ENCODE assay signal across 20 cellular contexts in genomic region chr3:195188530-195188917, GRCh38.
DNase-seq lines count a peak whose midpoint lies in the region; ATAC-seq and TF ChIP-seq lines count a peak whose summit lies in the region.
"Had no signal": no experiment of that assay in that cellular context is flagged by ENCODE, and none has a peak within 500 bp of the region (broad histone marks: within the 10 kb centered on the region; RNA-seq: fewer than 3 reads in every experiment).

No MANE protein-coding gene starts in this region.

- H2AFZ ChIP-seq in HCT116 (ENCODE audit: low read depth, low read length, poor library complexity, severe bottlenecking) = no peak overlapping the region

- RAD21 ChIA-PET in HCT116 (lab: Charles Lee; ENCODE audit: low non-redundant PET in 1 of 2, low total read pairs in 2 of 2, uncharacterized antibody in 2 of 2, unreplicated experiment in 2 of 2) = no interaction called here

- CTCF ChIA-PET in HCT116 (lab: Charles Lee) = no interaction called here

- no peaks in the 10 kb centered on the region for H4K20me1 ChIP-seq in HCT116 (ENCODE audit: insufficient read depth)

- H3K27me3 ChIP-seq in HCT116 (ENCODE audit: insufficient read depth, low read length) = no peaks in the 10 kb centered on the region
- H3K27me3 ChIP-seq in esophagus squamous epithelium = no peaks in the 10 kb centered on the region
- H3K27me3 ChIP-seq in sigmoid colon = no peaks in the 10 kb centered on the region
- H3K27me3 ChIP-seq: heart left ventricle, Peyer's patch had no signal

- H3K4me1 ChIP-seq in HCT116 (ENCODE audit: control insufficient read depth in 1 of 2, insufficient read depth in 2 of 2, low read length in 2 of 2) = peaks cover 6 to 20% of the 10 kb centered on the region in 2 experiments
- H3K4me1 ChIP-seq in esophagus squamous epithelium = peaks cover 38 to 64% (median 41%) of the 10 kb centered on the region in 3 donors
- H3K4me1 ChIP-seq in sigmoid colon = peaks cover 0 to 52% (median 47%) of the 10 kb centered on the region in 4 donors

- no peaks in the 10 kb centered on the region for H3K9me2 ChIP-seq in HCT116 (ENCODE audit: insufficient read depth)

- H3K9ac ChIP-seq in HCT116 (ENCODE audit: low read length) = no peak overlapping the region

- H3K4me1 Mint-ChIP-seq in activated T-cell treated with anti-CD3 and anti-CD28 coated beads, Interleukin-2, amount 50 U/mL, for 72 hours (ENCODE audit: low read depth) = peaks cover 42% of the 10 kb centered on the region

- no peaks in the 10 kb centered on the region for H3K79me2 ChIP-seq in HCT116 (ENCODE audit: insufficient read depth, low read length)

- H3K4me2 ChIP-seq in HCT116 (ENCODE audit: low read length) = no peak overlapping the region; the same call in 1 of the 2 replicates

- H3K9me3 ChIP-seq in HCT116 (ENCODE audit: control insufficient read depth in 1 of 2, insufficient read depth in 1 of 2, low read depth in 1 of 2, low read length in 2 of 2) (peaks cover 3 to 8% of the 10 kb centered on the region in 2 experiments; a peak in 1 of 4 replicates), esophagus squamous epithelium (peaks cover 0 to 12% (median 3%) of the 10 kb centered on the region in 3 donors), sigmoid colon (peaks cover 0 to 5% (median 0%) of the 10 kb centered on the region in 4 donors)
- H3K9me3 ChIP-seq: Peyer's patch had no signal

- H3K27ac ChIP-seq in HCT116 (ENCODE audit: low read depth, low read length) (no peak overlapping the region), esophagus squamous epithelium (peak overlapping the region; percentile 72 to 89 (median 85)), sigmoid colon (peak overlapping the region in 2 of 4 donors; percentile 66 to 73)

- peak; percentile 19; the same call in 1 of the 2 replicates for TF ChIP-seq RAD21 in HCT116 (IDR thresholded peaks at IDR 0.05; ENCODE audit: low read depth)

- no peak overlapping the region for H3K27ac Mint-ChIP-seq in activated T-cell treated with anti-CD3 and anti-CD28 coated beads, Interleukin-2, amount 50 U/mL, for 72 hours
- H3K27ac Mint-ChIP-seq: activated CD4-positive, alpha-beta T cell treated with anti-CD3 and anti-CD28 coated beads, Interleukin-2, amount 10 ng/mL, durations not matched to agents 7 days and 5 days; activated T-helper 1 cell treated with anti-CD3 and anti-CD28 coated beads, Interleukin-12 subunit alpha, Interleukin-12 subunit beta, Interleukin-2, Interleukin-4 antibody, amounts not matched to agents 30 ng/mL and 10 ng/mL and 1 ng/mL, durations not matched to agents 14 hours and 24 hours and 36 hours; stimulated activated naive CD8-positive, alpha-beta T cell treated with anti-CD3 and anti-CD28 coated beads, Interleukin-15, Interleukin-2, amounts not matched to agents 100 ng/mL and 50 ng/mL, for 24 hours; T-helper 17 cell had no signal

- no peak overlapping the region for H3K4me3 Mint-ChIP-seq in activated T-cell treated with anti-CD3 and anti-CD28 coated beads, Interleukin-2, amount 50 U/mL, for 72 hours
- H3K4me3 Mint-ChIP-seq: activated CD4-positive, alpha-beta T cell treated with anti-CD3 and anti-CD28 coated beads, Interleukin-2, amount 10 ng/mL, durations not matched to agents 7 days and 5 days; activated T-helper 1 cell treated with anti-CD3 and anti-CD28 coated beads, Interleukin-12 subunit alpha, Interleukin-12 subunit beta, Interleukin-2, Interleukin-4 antibody, amounts not matched to agents 30 ng/mL and 10 ng/mL and 1 ng/mL, durations not matched to agents 14 hours and 24 hours and 36 hours; nephron; stimulated activated naive CD8-positive, alpha-beta T cell treated with anti-CD3 and anti-CD28 coated beads, Interleukin-15, Interleukin-2, amounts not matched to agents 100 ng/mL and 50 ng/mL, for 24 hours; T-helper 17 cell had no signal

- H3K4me3 ChIP-seq in HCT116 (replicated peaks in 1 of 2; ENCODE audit: low read depth in 1 of 2, low read length in 2 of 2) = no peak overlapping the region
- H3K4me3 ChIP-seq in esophagus squamous epithelium = no peak overlapping the region
- H3K4me3 ChIP-seq in sigmoid colon = no peak overlapping the region
- H3K4me3 ChIP-seq: heart left ventricle, Peyer's patch had no signal

- intact Hi-C loops in HCT116 (cut with micrococcal nuclease) (no loop called here), esophagus squamous epithelium (cut with DNase I) (no loop called here), sigmoid colon (cut with DNase I) (no loop called here)

- no peak for DNase-seq in HCT116 (ENCODE audit: low read depth, low spot score)
- DNase-seq in esophagus squamous epithelium (lab: John Stamatoyannopoulos, UW) = no peak
- DNase-seq in sigmoid colon = peak; percentile 30
- no peak for DNase-seq in HPDE6-E6E7 (ENCODE audit: extremely low spot score)
- DNase-seq in activated T-cell treated with anti-CD3 and anti-CD28 coated beads, Interleukin-2, amount 50 U/mL, for 72 hours = no peak
- DNase-seq: activated CD4-positive, alpha-beta T cell treated with anti-CD3 and anti-CD28 coated beads, Interleukin-2, amount 10 ng/mL, durations not matched to agents 7 days and 5 days; amygdala; COR-L47; effector CD4-positive, alpha-beta T cell; heart left ventricle; left colon; NCI-H1105 treated with DMSO at 0.1 percent for 48 hours; NCI-H446; T-helper 17 cell had no signal

- TF ChIP-seq POLR2A in HCT116 (IDR thresholded peaks at IDR 0.05; ENCODE audit: borderline replicate concordance, extremely low read depth, insufficient read depth, insufficient read length) (no peak), esophagus squamous epithelium (IDR thresholded peaks at IDR 0.05) (no peak), sigmoid colon (IDR thresholded peaks at IDR 0.05) (no peak)

- H3K36me3 Mint-ChIP-seq in activated T-cell treated with anti-CD3 and anti-CD28 coated beads, Interleukin-2, amount 50 U/mL, for 72 hours (ENCODE audit: insufficient read depth in 2 of 2) = peaks cover 0 to 5% of the 10 kb centered on the region in 2 donors

- peak; percentile 52; the same call in 1 of the 2 replicates for ATAC-seq in HCT116
- ATAC-seq in SK-N-SH treated with all-trans-retinoic acid at 6 μM for 48 hours = peak; percentile 66
- no peak for ATAC-seq in GM21786 (IDR thresholded peaks at IDR 0.05; ENCODE audit: unreplicated experiment)
- ATAC-seq in activated T-cell treated with anti-CD3 and anti-CD28 coated beads, Interleukin-2, amount 50 U/mL, for 72 hours (replicated peaks in 1 of 2) = no peak
- ATAC-seq: heart left ventricle, left colon, T-helper 17 cell had no signal

- no peak for TF ChIP-seq EP300 in sigmoid colon (IDR thresholded peaks at IDR 0.05)

- H3K36me3 ChIP-seq in HCT116 (ENCODE audit: control insufficient read depth in 1 of 2, insufficient read depth in 2 of 2, low read length in 2 of 2) (no peaks in the 10 kb centered on the region), esophagus squamous epithelium (no peaks in the 10 kb centered on the region), sigmoid colon (no peaks in the 10 kb centered on the region)
- H3K36me3 ChIP-seq: heart left ventricle, Peyer's patch had no signal

- 96 to 100% methylated on average over 2 to 3 of the region's 3 CpGs for WGBS in esophagus squamous epithelium, 2 donors
- 93 to 95% methylated on average over 3 of the region's 3 CpGs for WGBS in sigmoid colon, 2 donors

- POLR2A ChIA-PET in HCT116 (lab: Charles Lee) = interaction anchor here (1.0 kb wide), 1 partner anchor 25 kb away, joined by 3 read pairs; no protein-coding TSS in a partner anchor

- peaks cover 2 to 5% of the 10 kb centered on the region in 2 donors for H3K9me3 Mint-ChIP-seq in activated T-cell treated with anti-CD3 and anti-CD28 coated beads, Interleukin-2, amount 50 U/mL, for 72 hours

- TF ChIP-seq CTCF in HCT116 (IDR thresholded peaks at IDR 0.05 in 2 of 3, conservative IDR thresholded peaks at IDR 0.05 in 1 of 3; ENCODE audit: borderline replicate concordance in 1 of 3, insufficient read depth in 1 of 3, low read depth in 2 of 3, low read length in 2 of 3) (no peak), esophagus squamous epithelium (IDR thresholded peaks at IDR 0.05) (peak in 1 of 6 experiments; percentile 22), sigmoid colon (IDR thresholded peaks at IDR 0.05) (no peak)

- H3K27me3 Mint-ChIP-seq in activated T-cell treated with anti-CD3 and anti-CD28 coated beads, Interleukin-2, amount 50 U/mL, for 72 hours (ENCODE audit: low read depth) = no peaks in the 10 kb centered on the region
- H3K27me3 Mint-ChIP-seq: activated CD4-positive, alpha-beta T cell treated with anti-CD3 and anti-CD28 coated beads, Interleukin-2, amount 10 ng/mL, durations not matched to agents 7 days and 5 days; stimulated activated naive CD8-positive, alpha-beta T cell treated with anti-CD3 and anti-CD28 coated beads, Interleukin-15, Interleukin-2, amounts not matched to agents 100 ng/mL and 50 ng/mL, for 24 hours; T-helper 17 cell had no signal

- no TSS peak for BruUV-seq in HCT116 (replicated peaks; lab: Mats Ljungman, UMichigan)

TF ChIP-seq in HCT116, 20 proteins besides CTCF, POLR2A, EP300 and RAD21 (continues in another document):
- TF ChIP-seq JUND (IDR thresholded peaks at IDR 0.05) (no peak), POLR2AphosphoS5 (IDR thresholded peaks at IDR 0.05; ENCODE audit: low read depth, low read length) (no peak), EGR1 (IDR thresholded peaks at IDR 0.05; ENCODE audit: low read depth) (no peak), ELF1 (IDR thresholded peaks at IDR 0.05; ENCODE audit: borderline replicate concordance, low read depth) (no peak), SIN3A (IDR thresholded peaks at IDR 0.05; ENCODE audit: low read depth) (no peak)

TF ChIP-seq in SK-N-SH treated with all-trans-retinoic acid at 6 μM for 48 hours, 23 proteins besides CTCF, POLR2A, EP300 and RAD21 (continues in another document):
- TF ChIP-seq PPARA (CRISPR knock-in tag; IDR thresholded peaks at IDR 0.05; ENCODE audit: borderline replicate concordance) = no peak

Comparison
In these comparisons a context has a peak if more than half of its experiments do, and no peak if none do; other contexts are left out.
1. ATAC-seq: peak in HCT116 (single experiment) and SK-N-SH treated with all-trans-retinoic acid at 6 μM for 48 hours (single experiment); none in GM21786 (single experiment) and activated T-cell treated with anti-CD3 and anti-CD28 coated beads, Interleukin-2, amount 50 U/mL, for 72 hours (0 of 2).